In genomic region chr5:68343421-68343826, GRCh38 we compare ENCODE assay signal across 8 cellular contexts.
DNase-seq lines count a peak whose midpoint lies in the region; ATAC-seq and TF ChIP-seq lines count a peak whose summit lies in the region.

No MANE protein-coding gene starts in this region.

- H3K4me2 ChIP-seq in DND-41 (ENCODE audit: insufficient read depth, low read length): no peak overlapping the region

- no peaks in the 10 kb centered on the region for H4K20me1 ChIP-seq in DND-41 (ENCODE audit: insufficient read depth, low read length)

- no peaks in the 10 kb centered on the region for H3K79me2 ChIP-seq in DND-41 (ENCODE audit: insufficient read depth, low read length)

- H3K9me3 Mint-ChIP-seq in natural killer cell treated with Interleukin-12 subunit alpha and Interleukin-12 subunit beta and Interleukin-15 and Interleukin-18, amount 100 ng/mL, for 72 hours: peaks cover 8% of the 10 kb centered on the region

- ATAC-seq in DND-41 (ENCODE audit: insufficient read depth, low read depth) (no peak), HG02840 (IDR thresholded peaks at IDR 0.05; ENCODE audit: low FRiP score, unreplicated experiment) (no peak), GM19467 (IDR thresholded peaks at IDR 0.05; ENCODE audit: unreplicated experiment) (no peak)
- peak; percentile 84 to 88 for ATAC-seq in natural killer cell treated with Interleukin-12 subunit alpha and Interleukin-12 subunit beta and Interleukin-15 and Interleukin-18, amount 100 ng/mL, for 72 hours

- peaks cover 28% of the 10 kb centered on the region for H3K4me1 ChIP-seq in DND-41 (ENCODE audit: insufficient read depth, low read length)

- no peaks in the 10 kb centered on the region for H3K27me3 ChIP-seq in DND-41 (ENCODE audit: insufficient read depth, low read length, poor library complexity)

- no peaks in the 10 kb centered on the region for H3K9me3 ChIP-seq in DND-41 (ENCODE audit: insufficient read depth, low read length, severe bottlenecking)

- TF ChIP-seq CTCF in DND-41 (IDR thresholded peaks at IDR 0.05; ENCODE audit: borderline replicate concordance, extremely low read depth, low read length, poor library complexity, severe bottlenecking): no peak
- no peak for TF ChIP-seq CTCF in GM20000 (IDR thresholded peaks at IDR 0.05; ENCODE audit: extremely low read depth, missing control alignments)

- H3K36me3 Mint-ChIP-seq in natural killer cell treated with Interleukin-12 subunit alpha and Interleukin-12 subunit beta and Interleukin-15 and Interleukin-18, amount 100 ng/mL, for 72 hours: peaks cover 8% of the 10 kb centered on the region

- H3K36me3 ChIP-seq in DND-41 (ENCODE audit: insufficient read depth, low read length): no peaks in the 10 kb centered on the region

- DNase-seq in DND-41: peak; percentile 18
- DNase-seq in GM20000 (ENCODE audit: low spot score): peak; percentile 39
- peak; percentile 39 for DNase-seq in HT-29 (ENCODE audit: low spot score)
- peak; percentile 47 for DNase-seq in cerebellum (ENCODE audit: low spot score)
- peak; percentile 68 for DNase-seq in natural killer cell treated with Interleukin-12 subunit alpha and Interleukin-12 subunit beta and Interleukin-15 and Interleukin-18, amount 100 ng/mL, for 72 hours (ENCODE audit: low spot score)
- no peak for DNase-seq in T1000 (lab: John Stamatoyannopoulos, UW)

- no peak overlapping the region; the same call in 1 of the 2 replicates for H3K27ac ChIP-seq in DND-41 (ENCODE audit: low read length)

- peak overlapping the region; percentile 77 to 92 for H3K27ac Mint-ChIP-seq in natural killer cell treated with Interleukin-12 subunit alpha and Interleukin-12 subunit beta and Interleukin-15 and Interleukin-18, amount 100 ng/mL, for 72 hours

- H3K4me3 Mint-ChIP-seq in natural killer cell treated with Interleukin-12 subunit alpha and Interleukin-12 subunit beta and Interleukin-15 and Interleukin-18, amount 100 ng/mL, for 72 hours: peak overlapping the region; percentile 67

- H3K4me1 Mint-ChIP-seq in natural killer cell treated with Interleukin-12 subunit alpha and Interleukin-12 subunit beta and Interleukin-15 and Interleukin-18, amount 100 ng/mL, for 72 hours (ENCODE audit: low read depth in 2 of 2): peaks cover 59 to 65% of the 10 kb centered on the region in 2 donors

- H2AFZ ChIP-seq in DND-41 (ENCODE audit: low read depth, low read length): no peak overlapping the region

- H3K4me3 ChIP-seq in DND-41 (ENCODE audit: low read depth in 1 of 2, low read length in 2 of 2): no peak overlapping the region

- H3K9ac ChIP-seq in DND-41 (ENCODE audit: low read depth, low read length): no peak overlapping the region

- H3K27me3 Mint-ChIP-seq in natural killer cell treated with Interleukin-12 subunit alpha and Interleukin-12 subunit beta and Interleukin-15 and Interleukin-18, amount 100 ng/mL, for 72 hours: no peaks in the 10 kb centered on the region

Comparison
In these comparisons a context has a peak if more than half of its experiments do, and no peak if none do; other contexts are left out.
1. ATAC-seq: peak in natural killer cell treated with Interleukin-12 subunit alpha and Interleukin-12 subunit beta and Interleukin-15 and Interleukin-18, amount 100 ng/mL, for 72 hours (2 of 2); none in DND-41 (single experiment), HG02840 (single experiment) and GM19467 (single experiment).